17 cellular contexts compared by ENCODE assay signal in the genomic region with DNA sequence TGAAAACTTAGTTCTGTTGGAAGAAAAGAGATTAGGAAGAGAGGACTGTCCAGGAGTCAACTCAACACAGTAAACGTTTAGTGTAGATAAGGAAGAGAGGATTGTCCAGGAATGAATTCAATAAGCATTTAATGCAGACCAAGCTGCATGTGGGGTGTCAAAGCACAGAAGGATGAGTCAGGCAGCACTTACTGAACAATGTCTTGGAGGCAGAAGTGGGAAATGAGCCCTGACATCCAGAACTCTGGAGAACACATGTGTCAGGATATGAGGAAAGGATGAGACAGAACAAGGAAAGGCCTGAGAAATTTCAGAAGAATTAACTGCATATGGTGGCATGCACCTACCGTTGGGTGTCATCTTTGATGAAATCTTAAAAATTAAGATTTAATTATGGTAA.
"Had no signal": no experiment of that assay in that cellular context is flagged by ENCODE, and none has a peak within 500 bp of the region (broad histone marks: within the 10 kb centered on the region; RNA-seq: fewer than 3 reads in every experiment).

No MANE protein-coding gene starts in this region.

- DNase-seq: activated CD4-positive, alpha-beta T cell treated with anti-CD3 and anti-CD28 coated beads for 48 hours; activated naive CD4-positive, alpha-beta T cell treated with anti-CD3 and anti-CD28 coated beads, Interleukin-2, amount 50 U/mL, for 16 hours; adrenal gland; endodermal cell; erythroblast; gastrocnemius medialis; islet precursor cell; psoas muscle; right lobe of liver; stimulated activated CD4-positive, alpha-beta T cell treated with anti-CD3 and anti-CD28 coated beads, Interleukin-2, amount 100 ng/mL, for 24 hours; stimulated activated naive CD4-positive, alpha-beta T cell; substantia nigra; T-cell; T1000; transverse colon; WERI-Rb-1 had no signal

- ATAC-seq: activated T-helper 17 cell treated with anti-CD3 and anti-CD28 coated beads, Interleukin-2, amount 50 U/mL, for 72 hours; gastrocnemius medialis; psoas muscle; right lobe of liver; T-cell had no signal
